24 cellular contexts compared by ENCODE assay signal in genomic region chr1:245016700-245017099, GRCh38.
DNase-seq lines count a peak whose midpoint lies in the region; ATAC-seq and TF ChIP-seq lines count a peak whose summit lies in the region.
"Had no signal": no experiment of that assay in that cellular context is flagged by ENCODE, and none has a peak within 500 bp of the region (broad histone marks: within the 10 kb centered on the region; RNA-seq: fewer than 3 reads in every experiment).

No MANE protein-coding gene starts in this region.

- no peak for TF ChIP-seq CTCF in progenitor cell of endocrine pancreas (IDR thresholded peaks at IDR 0.05; ENCODE audit: unreplicated experiment)

- H3K27me3 Mint-ChIP-seq in progenitor cell of endocrine pancreas, result no peaks in the 10 kb centered on the region
- H3K27me3 Mint-ChIP-seq: central memory CD8-positive, alpha-beta T cell; naive thymus-derived CD4-positive, alpha-beta T cell had no signal

- DNase-seq in NCI-H2196 (lab: John Stamatoyannopoulos, UW; ENCODE audit: unreplicated experiment) (peak; percentile 6), NCI-H2196 treated with DMSO at 0.1 percent for 48 hours (lab: John Stamatoyannopoulos, UW; ENCODE audit: unreplicated experiment) (no peak), NCI-H1417 (lab: John Stamatoyannopoulos, UW) (peak; percentile 53 to 87 (median 58)), NCI-H69 (lab: John Stamatoyannopoulos, UW) (peak; percentile 34), progenitor cell of endocrine pancreas (ENCODE audit: low spot score, unreplicated experiment) (no peak)
- DNase-seq in activated naive CD4-positive, alpha-beta T cell treated with anti-CD3 and anti-CD28 coated beads, Interleukin-2, amount 50 U/mL, for 16 hours, result no peak
- no peak for DNase-seq in stimulated activated CD4-positive, alpha-beta T cell treated with anti-CD3 and anti-CD28 coated beads, Interleukin-4, amount 100 ng/mL, for 24 hours
- DNase-seq: activated CD4-positive, alpha-beta T cell treated with anti-CD3 and anti-CD28 coated beads, Interleukin-2, amount 50 U/mL, for 48 hours; activated naive CD4-positive, alpha-beta T cell treated with anti-CD3 and anti-CD28 coated beads for 36 hours; activated T-cell treated with anti-CD3 and anti-CD28 coated beads, Interleukin-2, amount 50 U/mL, for 1 hour; aorta; BE2C; Calu3; foreskin melanocyte; kidney glomerular epithelial cell; mesenchymal stem cell; naive thymus-derived CD4-positive, alpha-beta T cell; NCI-H524 treated with DMSO at 0.1 percent for 48 hours; OCI-M1; ovary; sigmoid colon had no signal

- ATAC-seq in GM18858 (IDR thresholded peaks at IDR 0.05; ENCODE audit: unreplicated experiment), result no peak
- ATAC-seq: A549; naive thymus-derived CD4-positive, alpha-beta T cell had no signal

- peaks cover 12% of the 10 kb centered on the region for H3K4me1 Mint-ChIP-seq in progenitor cell of endocrine pancreas (ENCODE audit: low read depth)
- H3K4me1 Mint-ChIP-seq: central memory CD8-positive, alpha-beta T cell; naive thymus-derived CD4-positive, alpha-beta T cell had no signal

- peak overlapping the region; percentile 84 for H3K27ac Mint-ChIP-seq in progenitor cell of endocrine pancreas
- H3K27ac Mint-ChIP-seq: activated naive CD4-positive, alpha-beta T cell treated with anti-CD3 and anti-CD28 coated beads for 36 hours had no signal

- no peaks in the 10 kb centered on the region for H3K9me3 Mint-ChIP-seq in progenitor cell of endocrine pancreas (ENCODE audit: low read depth)
- H3K9me3 Mint-ChIP-seq: activated naive CD4-positive, alpha-beta T cell treated with anti-CD3 and anti-CD28 coated beads for 36 hours; central memory CD8-positive, alpha-beta T cell; naive thymus-derived CD4-positive, alpha-beta T cell had no signal

- peaks cover 3% of the 10 kb centered on the region for H3K36me3 Mint-ChIP-seq in progenitor cell of endocrine pancreas (ENCODE audit: insufficient read depth)

- H3K4me3 Mint-ChIP-seq in progenitor cell of endocrine pancreas (ENCODE audit: low read depth), result no peak overlapping the region
- H3K4me3 Mint-ChIP-seq: activated naive CD4-positive, alpha-beta T cell treated with anti-CD3 and anti-CD28 coated beads for 36 hours; central memory CD8-positive, alpha-beta T cell; naive thymus-derived CD4-positive, alpha-beta T cell had no signal

Comparison
In these comparisons a context has a peak if more than half of its experiments do, and no peak if none do; other contexts are left out.
1. DNase-seq: peak in NCI-H2196 (single experiment), NCI-H1417 (3 of 3) and NCI-H69 (single experiment); none in NCI-H2196 treated with DMSO at 0.1 percent for 48 hours (single experiment), progenitor cell of endocrine pancreas (single experiment), activated naive CD4-positive, alpha-beta T cell treated with anti-CD3 and anti-CD28 coated beads, Interleukin-2, amount 50 U/mL, for 16 hours (single experiment) and stimulated activated CD4-positive, alpha-beta T cell treated with anti-CD3 and anti-CD28 coated beads, Interleukin-4, amount 100 ng/mL, for 24 hours (single experiment).